Comparison of ENCODE assay signal across 13 cellular contexts in the genomic region with DNA sequence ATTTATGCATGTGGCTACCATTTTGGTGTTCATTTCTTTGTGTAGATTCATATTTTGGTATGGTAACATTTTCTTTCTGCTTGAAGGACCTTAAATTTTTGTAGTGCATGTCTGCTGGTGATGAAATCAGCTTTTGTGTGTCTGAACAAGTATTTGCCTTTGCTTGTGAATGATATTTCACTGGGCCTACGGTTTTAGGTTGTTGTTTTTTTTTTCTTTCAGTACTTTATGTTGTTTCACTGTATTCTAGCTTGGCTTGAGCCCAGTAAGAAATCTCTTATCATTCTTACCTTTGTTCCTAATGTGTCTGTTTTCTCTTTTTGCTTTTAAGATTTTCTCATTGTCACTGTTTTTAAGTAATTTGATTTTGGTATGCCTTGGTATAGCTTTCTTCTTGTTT. TPM values are rescaled to one million over a fixed set of nuclear protein-coding genes. Genes with fewer than 3 reads are reported as not detected.
DNase-seq lines count a peak whose midpoint lies in the region; ATAC-seq and TF ChIP-seq lines count a peak whose summit lies in the region.
"Had no signal": no experiment of that assay in that cellular context is flagged by ENCODE, and none has a peak within 500 bp of the region (broad histone marks: within the 10 kb centered on the region; RNA-seq: fewer than 3 reads in every experiment).

No MANE protein-coding gene starts in this region.

- H3K27ac ChIP-seq in CD8-positive, alpha-beta T cell (ENCODE audit: low read depth, low read length), result no peak overlapping the region
- no peak overlapping the region for H3K27ac ChIP-seq in SJCRH30

- H3K4me3 ChIP-seq in CD8-positive, alpha-beta T cell (ENCODE audit: low read depth, low read length), result no peak overlapping the region
- H3K4me3 ChIP-seq in SJCRH30, result no peak overlapping the region

- no peak for DNase-seq in CD8-positive, alpha-beta T cell
- DNase-seq in LHCN-M2 (ENCODE audit: low read depth), result peak; percentile 19
- DNase-seq in central memory CD8-positive, alpha-beta T cell (ENCODE audit: low spot score in 2 of 2), result no peak
- no peak for DNase-seq in mesothelial cell of epicardium (ENCODE audit: low spot score in 2 of 2, unreplicated experiment in 2 of 2)
- DNase-seq in SJCRH30, result no peak
- DNase-seq in GM10266 (ENCODE audit: extremely low spot score), result no peak
- no peak for DNase-seq in HEK293T (ENCODE audit: extremely low spot score)
- DNase-seq: NCI-H1092 treated with DMSO at 0.1 percent for 48 hours; NCI-H2227 treated with DMSO at 0.1 percent for 48 hours; retina; stimulated activated CD4-positive, alpha-beta T cell treated with anti-CD3 and anti-CD28 coated beads, Interleukin-4, amount 100 ng/mL, for 4 hours had no signal

- no peaks in the 10 kb centered on the region for H3K36me3 Mint-ChIP-seq in CD8-positive, alpha-beta T cell
- peaks cover 1% of the 10 kb centered on the region for H3K36me3 Mint-ChIP-seq in central memory CD8-positive, alpha-beta T cell (ENCODE audit: insufficient read depth)
- no peaks in the 10 kb centered on the region for H3K36me3 Mint-ChIP-seq in mesothelial cell of epicardium
- H3K36me3 Mint-ChIP-seq: stimulated activated effector memory CD8-positive, alpha-beta T cell treated with anti-CD3 and anti-CD28 coated beads, Interleukin-12 subunit alpha, Interleukin-12 subunit beta, amount 100 ng/mL, for 72 hours had no signal

- ATAC-seq in CD8-positive, alpha-beta T cell, result no peak
- ATAC-seq in central memory CD8-positive, alpha-beta T cell (replicated peaks; ENCODE audit: extremely low read depth, poor library complexity, severe bottlenecking), result no peak
- ATAC-seq: stimulated activated effector memory CD8-positive, alpha-beta T cell treated with anti-CD3 and anti-CD28 coated beads, Interleukin-12 subunit alpha, Interleukin-12 subunit beta, amount 100 ng/mL, for 72 hours had no signal

- CTCF ChIA-PET in CD8-positive, alpha-beta T cell (lab: Charles Lee), result interaction anchor here (0.7 kb wide), 1 partner anchor 103 kb away, joined by 4 read pairs; no protein-coding TSS in a partner anchor
- CTCF ChIA-PET in HEK293T (lab: Yijun Ruan, JAX), result no interaction called here

- intact Hi-C loops in CD8-positive, alpha-beta T cell (cut with DNase I, micrococcal nuclease), result no loop called here

- no peaks in the 10 kb centered on the region for H3K27me3 ChIP-seq in CD8-positive, alpha-beta T cell (ENCODE audit: insufficient read depth, low read length)
- no peaks in the 10 kb centered on the region for H3K27me3 ChIP-seq in SJCRH30

- no peaks in the 10 kb centered on the region for H3K9me3 ChIP-seq in CD8-positive, alpha-beta T cell (ENCODE audit: low read length)
- H3K9me3 ChIP-seq in SJCRH30 (replicated peaks), result no peaks in the 10 kb centered on the region

- no peak for TF ChIP-seq CTCF in CD8-positive, alpha-beta T cell (IDR thresholded peaks at IDR 0.05)
- no peak for TF ChIP-seq CTCF in mesothelial cell of epicardium (IDR thresholded peaks at IDR 0.05; ENCODE audit: unreplicated experiment)
- TF ChIP-seq CTCF in GM10266 (IDR thresholded peaks at IDR 0.05; ENCODE audit: control insufficient read depth, insufficient read depth, low read depth, missing control alignments), result no peak

- no peaks in the 10 kb centered on the region for H3K27me3 Mint-ChIP-seq in CD8-positive, alpha-beta T cell (ENCODE audit: low read depth)
- H3K27me3 Mint-ChIP-seq in central memory CD8-positive, alpha-beta T cell, result no peaks in the 10 kb centered on the region
- H3K27me3 Mint-ChIP-seq in mesothelial cell of epicardium (ENCODE audit: low read depth), result no peaks in the 10 kb centered on the region
- H3K27me3 Mint-ChIP-seq: IgD-negative memory B cell had no signal

- H3K4me3 Mint-ChIP-seq in CD8-positive, alpha-beta T cell, result no peak overlapping the region
- H3K4me3 Mint-ChIP-seq in central memory CD8-positive, alpha-beta T cell, result no peak overlapping the region
- no peak overlapping the region for H3K4me3 Mint-ChIP-seq in mesothelial cell of epicardium
- H3K4me3 Mint-ChIP-seq: stimulated activated effector memory CD8-positive, alpha-beta T cell treated with anti-CD3 and anti-CD28 coated beads, Interleukin-12 subunit alpha, Interleukin-12 subunit beta, amount 100 ng/mL, for 72 hours had no signal

- H3K36me3 ChIP-seq in CD8-positive, alpha-beta T cell (ENCODE audit: insufficient read depth, low read length), result no peaks in the 10 kb centered on the region
- H3K36me3 ChIP-seq in SJCRH30, result no peaks in the 10 kb centered on the region; the same call in 1 of the 2 replicates

- peak overlapping the region; percentile 77 for H3K27ac Mint-ChIP-seq in CD8-positive, alpha-beta T cell
- H3K27ac Mint-ChIP-seq in central memory CD8-positive, alpha-beta T cell (ENCODE audit: low read depth), result peak overlapping the region; percentile 7
- peak overlapping the region; percentile 82 for H3K27ac Mint-ChIP-seq in mesothelial cell of epicardium
- H3K27ac Mint-ChIP-seq: stimulated activated effector memory CD8-positive, alpha-beta T cell treated with anti-CD3 and anti-CD28 coated beads, Interleukin-12 subunit alpha, Interleukin-12 subunit beta, amount 100 ng/mL, for 72 hours had no signal

- peaks cover 14% of the 10 kb centered on the region for H3K4me1 ChIP-seq in CD8-positive, alpha-beta T cell (ENCODE audit: insufficient read depth, low read length)
- H3K4me1 ChIP-seq in SJCRH30, result peaks cover 9% of the 10 kb centered on the region

- POLR2A ChIA-PET in CD8-positive, alpha-beta T cell (lab: Charles Lee), result no interaction called here
- POLR2A ChIA-PET in HEK293T (lab: Yijun Ruan, JAX), result no interaction called here

- no peaks in the 10 kb centered on the region for H3K9me3 Mint-ChIP-seq in CD8-positive, alpha-beta T cell
- no peaks in the 10 kb centered on the region for H3K9me3 Mint-ChIP-seq in central memory CD8-positive, alpha-beta T cell
- H3K9me3 Mint-ChIP-seq in mesothelial cell of epicardium, result peaks cover 4% of the 10 kb centered on the region
- H3K9me3 Mint-ChIP-seq: IgD-negative memory B cell; stimulated activated effector memory CD8-positive, alpha-beta T cell treated with anti-CD3 and anti-CD28 coated beads, Interleukin-12 subunit alpha, Interleukin-12 subunit beta, amount 100 ng/mL, for 72 hours had no signal

- H3K4me1 Mint-ChIP-seq in CD8-positive, alpha-beta T cell (ENCODE audit: low read depth), result peaks cover 49% of the 10 kb centered on the region
- H3K4me1 Mint-ChIP-seq in central memory CD8-positive, alpha-beta T cell, result peaks cover 46% of the 10 kb centered on the region
- H3K4me1 Mint-ChIP-seq in mesothelial cell of epicardium, result peaks cover 23% of the 10 kb centered on the region

TF ChIP-seq in HEK293T, 16 proteins besides CTCF, POLR2A, EP300 and RAD21:
- no peak for TF ChIP-seq SUZ12 (IDR thresholded peaks at IDR 0.05)
- TF ChIP-seq SP1 (IDR thresholded peaks at IDR 0.05), result no peak
- no peak for TF ChIP-seq FOXM1 (IDR thresholded peaks at IDR 0.05; ENCODE audit: borderline replicate concordance)
- no peak for TF ChIP-seq ZNF384 (IDR thresholded peaks at IDR 0.05)
- TF ChIP-seq LEF1 (IDR thresholded peaks at IDR 0.05; ENCODE audit: borderline replicate concordance), result no peak
- no peak for TF ChIP-seq NFRKB (IDR thresholded peaks at IDR 0.05)
- TF ChIP-seq FOXA1 (IDR thresholded peaks at IDR 0.05), result no peak
- TF ChIP-seq ELF4 (IDR thresholded peaks at IDR 0.05), result no peak
- no peak for TF ChIP-seq ARNT (IDR thresholded peaks at IDR 0.05)
- TF ChIP-seq, protein P1, sequence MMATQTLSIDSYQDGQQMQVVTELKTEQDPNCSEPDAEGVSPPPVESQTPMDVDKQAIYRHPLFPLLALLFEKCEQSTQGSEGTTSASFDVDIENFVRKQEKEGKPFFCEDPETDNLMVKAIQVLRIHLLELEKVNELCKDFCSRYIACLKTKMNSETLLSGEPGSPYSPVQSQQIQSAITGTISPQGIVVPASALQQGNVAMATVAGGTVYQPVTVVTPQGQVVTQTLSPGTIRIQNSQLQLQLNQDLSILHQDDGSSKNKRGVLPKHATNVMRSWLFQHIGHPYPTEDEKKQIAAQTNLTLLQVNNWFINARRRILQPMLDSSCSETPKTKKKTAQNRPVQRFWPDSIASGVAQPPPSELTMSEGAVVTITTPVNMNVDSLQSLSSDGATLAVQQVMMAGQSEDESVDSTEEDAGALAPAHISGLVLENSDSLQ (IDR thresholded peaks at IDR 0.05), result no peak
- no peak for TF ChIP-seq HDGF (IDR thresholded peaks at IDR 0.05; ENCODE audit: borderline replicate concordance)
- TF ChIP-seq BHLHE40 (IDR thresholded peaks at IDR 0.05; ENCODE audit: borderline replicate concordance), result no peak

RNA-seq across cellular contexts. Expression of a gene that starts 31.9 kb away (rescaled TPM):
- total RNA-seq in CD8-positive, alpha-beta T cell, result 10 to 100 TPM; 41.2 to 41.4 TPM
- 26.1 TPM in 2 replicates for total RNA-seq in LHCN-M2 (2014; rRNA removed)
- polyA plus RNA-seq in LHCN-M2 (2012), result 5.2 TPM
- total RNA-seq in mesothelial cell of epicardium, result 25.6 to 27.8 TPM (median 26.4 TPM) in 3 replicates
- 16.4 and 20.2 TPM in 2 replicates for total RNA-seq in SJCRH30 (2014; rRNA removed; shearing (Covaris generic))

Comparison
In these comparisons a context has a peak if more than half of its experiments do, and no peak if none do; other contexts are left out.
1. H3K27ac Mint-ChIP-seq: peak in every context shown above with its lines; median percentile 82 in mesothelial cell of epicardium; 77 in CD8-positive, alpha-beta T cell; 7 in central memory CD8-positive, alpha-beta T cell.